Comparison of ENCODE assay signal across 31 cellular contexts in the genomic region with DNA sequence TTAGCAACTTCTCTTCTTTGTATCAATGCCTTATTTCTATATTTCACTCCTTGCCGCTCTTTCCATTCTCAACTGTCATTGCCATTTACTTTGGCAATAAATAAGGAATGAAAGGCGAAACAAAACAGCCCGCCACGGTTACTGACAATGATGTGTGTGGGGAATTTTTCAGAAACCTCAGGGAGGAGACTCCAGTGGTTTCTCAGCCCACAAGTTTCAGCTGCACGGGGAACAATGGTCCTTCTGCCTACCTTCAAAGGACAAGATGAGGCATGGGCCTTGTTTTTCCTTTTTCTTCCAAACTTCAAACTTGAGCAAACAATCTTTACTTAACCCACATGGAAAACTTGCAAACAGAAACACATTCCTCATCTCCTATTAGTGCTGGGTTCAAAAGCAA.
"Had no signal": no experiment of that assay in that cellular context is flagged by ENCODE, and none has a peak within 500 bp of the region (broad histone marks: within the 10 kb centered on the region; RNA-seq: fewer than 3 reads in every experiment).

No MANE protein-coding gene starts in this region.

- H3K27me3 ChIP-seq: esophagus squamous epithelium, heart right ventricle, neural progenitor cell, ovary, right lobe of liver, stomach, thyroid gland had no signal

- H3K4me3 ChIP-seq: coronary artery, esophagus squamous epithelium, heart right ventricle, lower lobe of right lung, neural progenitor cell, ovary, right lobe of liver, smooth muscle cell, stomach, thyroid gland had no signal

- H3K4me1 Mint-ChIP-seq: immature natural killer cell, memory B cell, naive B cell had no signal

- H3K27ac ChIP-seq: coronary artery, esophagus squamous epithelium, heart right ventricle, lower lobe of right lung, neural progenitor cell, ovary, right lobe of liver, stomach, thyroid gland had no signal

- H3K36me3 Mint-ChIP-seq: immature natural killer cell; natural killer cell treated with Interleukin-12 subunit alpha and Interleukin-12 subunit beta and Interleukin-15 and Interleukin-18, amount 100 ng/mL, for 72 hours had no signal

- DNase-seq: dermis blood vessel endothelial cell; effector memory CD4-positive, alpha-beta T cell; erythroblast; esophagus squamous epithelium; foreskin melanocyte; glutamatergic neuron; heart right ventricle; hippocampal formation; immature natural killer cell; islet precursor cell; kidney glomerular epithelial cell; left ventricle myocardium superior; lower lobe of right lung; naive B cell; nucleus accumbens; ovary; posterior cingulate gyrus; right lobe of liver; stimulated activated CD4-positive, alpha-beta T cell treated with anti-CD3 and anti-CD28 coated beads, Interleukin-12 subunit alpha, Interleukin-12 subunit beta, amount 100 ng/mL, for 4 hours; stimulated activated CD4-positive, alpha-beta T cell treated with anti-CD3 and anti-CD28 coated beads, Interleukin-1b, Interleukin-23, amount 100 ng/mL, for 48 hours; stimulated activated CD4-positive, alpha-beta T cell treated with anti-CD3 and anti-CD28 coated beads, Interleukin-4, amount 100 ng/mL, for 1 hour; stimulated activated CD8-positive, alpha-beta memory T cell treated with anti-CD3 and anti-CD28 coated beads, Interleukin-4, amount 100 ng/mL, for 48 hours; stimulated activated naive CD4-positive, alpha-beta T cell; stomach; thyroid gland; trophoblast cell had no signal

- H3K27me3 Mint-ChIP-seq: memory B cell; naive B cell; natural killer cell treated with Interleukin-12 subunit alpha and Interleukin-12 subunit beta and Interleukin-15 and Interleukin-18, amount 100 ng/mL, for 72 hours had no signal

- H3K4me3 Mint-ChIP-seq: immature natural killer cell; memory B cell; naive B cell; natural killer cell treated with Interleukin-12 subunit alpha and Interleukin-12 subunit beta and Interleukin-15 and Interleukin-18, amount 100 ng/mL, for 72 hours; neural progenitor cell had no signal

- H3K4me1 ChIP-seq: heart right ventricle, lower lobe of right lung, neural progenitor cell, right lobe of liver, stomach had no signal

- H3K9me3 ChIP-seq: esophagus squamous epithelium, lower lobe of right lung, ovary, right lobe of liver, thyroid gland had no signal

- H3K36me3 ChIP-seq: esophagus squamous epithelium, heart right ventricle, lower lobe of right lung, neural progenitor cell, ovary, right lobe of liver, stomach, thyroid gland had no signal

- H3K27ac Mint-ChIP-seq: immature natural killer cell; memory B cell; naive B cell; natural killer cell treated with Interleukin-12 subunit alpha and Interleukin-12 subunit beta and Interleukin-15 and Interleukin-18, amount 100 ng/mL, for 72 hours; neural progenitor cell had no signal
